In the genomic region with DNA sequence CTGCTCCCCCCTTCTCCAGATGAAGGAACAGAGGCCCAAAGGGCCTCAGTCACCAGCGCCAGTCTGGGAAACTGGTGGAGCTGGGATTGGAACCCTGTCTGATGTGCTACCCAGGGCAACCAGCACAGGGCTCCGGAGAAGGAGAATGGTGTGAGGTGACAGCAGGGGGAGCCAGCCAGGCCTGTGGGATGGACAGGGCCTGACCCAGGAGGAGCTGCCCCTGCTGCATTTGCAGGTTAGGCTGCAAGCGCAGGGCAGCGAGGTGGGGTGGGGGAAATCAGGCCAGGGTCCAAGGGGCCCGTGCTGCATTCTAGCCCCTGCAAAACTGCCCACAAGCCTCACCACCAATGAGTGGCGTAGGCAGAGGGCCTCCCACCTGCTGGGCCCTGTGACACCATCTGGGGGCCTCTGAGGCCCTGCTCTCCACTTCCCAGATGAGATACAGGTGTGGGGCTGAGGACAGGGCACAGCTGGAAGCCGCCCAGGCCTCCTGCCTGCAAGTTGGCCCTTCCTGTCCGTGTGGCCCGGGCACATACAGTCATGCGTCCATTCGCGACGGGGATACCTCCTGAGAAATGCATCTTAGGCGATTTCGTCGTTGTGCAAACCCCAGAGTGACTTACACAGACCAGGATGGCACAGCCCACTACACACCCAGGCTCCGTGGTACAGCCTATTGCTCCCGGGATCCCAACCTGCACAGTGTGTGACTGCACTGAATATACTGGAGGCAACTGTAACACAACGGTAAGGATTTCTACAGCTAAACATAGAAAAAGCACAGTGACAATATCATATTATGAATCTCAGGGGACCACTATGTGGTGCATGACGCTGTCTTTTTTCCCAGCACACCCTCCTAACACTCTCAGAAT, we compare ENCODE assay signal across 11 cellular contexts. TPM values are rescaled to one million over a fixed set of nuclear protein-coding genes. Genes with fewer than 3 reads are reported as not detected.
A peak's percentile ranks its signal among the peaks of the same experiment; 100 is the strongest.
DNase-seq lines count a peak whose midpoint lies in the region; ATAC-seq, FAIRE-seq and TF ChIP-seq lines count a peak whose summit lies in the region.
"Had no signal": no experiment of that assay in that cellular context is flagged by ENCODE, and none has a peak within 500 bp of the region (broad histone marks: within the 10 kb centered on the region; RNA-seq: fewer than 3 reads in every experiment).

No MANE protein-coding gene starts in this region.

- intact Hi-C loops in colonic mucosa (cut with DNase I): no loop called here

- no peak for TF ChIP-seq POLR2A in A549 (IDR thresholded peaks at IDR 0.05; ENCODE audit: low read length)

- DNase-seq in A549 (ENCODE audit: low read depth in 1 of 2, low spot score in 1 of 2): peak in 1 of 2 experiments; percentile 21
- peak; percentile 47 for DNase-seq in activated CD8-positive, alpha-beta memory T cell treated with anti-CD3 and anti-CD28 coated beads for 24 hours
- no peak for DNase-seq in immature natural killer cell
- DNase-seq in NCI-H2081 (lab: John Stamatoyannopoulos, UW): no peak
- DNase-seq in colonic mucosa: no peak
- no peak for DNase-seq in AG08395 (ENCODE audit: low spot score)
- DNase-seq: DMS53, gastrocnemius medialis, NCI-H446 treated with DMSO at 0.1 percent for 48 hours had no signal

- ATAC-seq in A549 (peak; percentile 48 to 85; a peak in 5 of 6 replicates), GM21619 (IDR thresholded peaks at IDR 0.05; ENCODE audit: unreplicated experiment) (peak; percentile 19), HG02973 (IDR thresholded peaks at IDR 0.05; ENCODE audit: unreplicated experiment) (no peak)
- ATAC-seq: gastrocnemius medialis had no signal

- H3K9me3 Mint-ChIP-seq in immature natural killer cell: no peaks in the 10 kb centered on the region

- H3K4me3 Mint-ChIP-seq in immature natural killer cell: peak overlapping the region in 1 of 5 donors; percentile 13

- H3K9me3 ChIP-seq in A549 (no peaks in the 10 kb centered on the region), colonic mucosa (no peaks in the 10 kb centered on the region)
- H3K9me3 ChIP-seq: gastrocnemius medialis had no signal

- H3K27ac ChIP-seq in A549 (peak overlapping the region in 1 of 2 experiments; percentile 18; a peak in 1 of 6 replicates), colonic mucosa (no peak overlapping the region)
- H3K27ac ChIP-seq: gastrocnemius medialis had no signal

- no peaks in the 10 kb centered on the region for H3K4me1 ChIP-seq in A549
- no peaks in the 10 kb centered on the region for H3K4me1 ChIP-seq in colonic mucosa
- H3K4me1 ChIP-seq: gastrocnemius medialis had no signal

- TF ChIP-seq RAD21 in A549 (conservative IDR thresholded peaks at IDR 0.05 in 1 of 2, IDR thresholded peaks at IDR 0.05 in 1 of 2): no peak

- H3K4me1 Mint-ChIP-seq in immature natural killer cell: peaks cover 20 to 47% of the 10 kb centered on the region in 2 donors

- H3K27me3 ChIP-seq in colonic mucosa: no peaks in the 10 kb centered on the region
- H3K27me3 ChIP-seq: gastrocnemius medialis had no signal

- CTCF ChIA-PET in A549 (lab: Yijun Ruan, JAX): interaction anchor here (0.9 to 2.1 kb wide), 9 partner anchors 11 to 235 kb away, joined by 3 to 8 read pairs (median 3); no protein-coding TSS in a partner anchor

- H3K27ac Mint-ChIP-seq in immature natural killer cell: peak overlapping the region in 4 of 6 donors; percentile 21 to 71 (median 29)

- no peak for TF ChIP-seq EP300 in A549 (IDR thresholded peaks at IDR 0.05)

- TF ChIP-seq CTCF in A549 (IDR thresholded peaks at IDR 0.05): no peak
- no peak for TF ChIP-seq CTCF in colonic mucosa (IDR thresholded peaks at IDR 0.05)

- no peak overlapping the region for H3K4me2 ChIP-seq in A549

- H3K4me3 ChIP-seq in A549 (no peak overlapping the region), colonic mucosa (no peak overlapping the region)
- H3K4me3 ChIP-seq: gastrocnemius medialis had no signal

- POLR2A ChIA-PET in A549 (lab: Yijun Ruan, JAX): no interaction called here

- H3K9ac ChIP-seq in colonic mucosa (ENCODE audit: low read depth in 2 of 2, low read length in 2 of 2): no peak overlapping the region

- no peaks in the 10 kb centered on the region for H3K36me3 ChIP-seq in colonic mucosa
- H3K36me3 ChIP-seq: gastrocnemius medialis had no signal

- 87% methylated on average over 19 of the region's 20 CpGs for WGBS in A549 (ENCODE audit: missing lambda C conversion rate)

- H3K27me3 Mint-ChIP-seq in immature natural killer cell (ENCODE audit: low read depth in 3 of 3): peaks cover 0 to 2% (median under 1%) of the 10 kb centered on the region in 3 donors

- FAIRE-seq in A549 (lab: Jason Lieb, UNC): no peak

- peaks cover 0 to 8% (median 3%) of the 10 kb centered on the region in 3 donors for H3K36me3 Mint-ChIP-seq in immature natural killer cell

TF ChIP-seq in A549, 52 proteins besides CTCF, POLR2A, EP300 and RAD21:
- 0 out of 3 replicates have a peak, but pooled peaks have one; percentile 6 for TF ChIP-seq SMC3 (IDR thresholded peaks at IDR 0.05)
- TF ChIP-seq, protein P1, sequence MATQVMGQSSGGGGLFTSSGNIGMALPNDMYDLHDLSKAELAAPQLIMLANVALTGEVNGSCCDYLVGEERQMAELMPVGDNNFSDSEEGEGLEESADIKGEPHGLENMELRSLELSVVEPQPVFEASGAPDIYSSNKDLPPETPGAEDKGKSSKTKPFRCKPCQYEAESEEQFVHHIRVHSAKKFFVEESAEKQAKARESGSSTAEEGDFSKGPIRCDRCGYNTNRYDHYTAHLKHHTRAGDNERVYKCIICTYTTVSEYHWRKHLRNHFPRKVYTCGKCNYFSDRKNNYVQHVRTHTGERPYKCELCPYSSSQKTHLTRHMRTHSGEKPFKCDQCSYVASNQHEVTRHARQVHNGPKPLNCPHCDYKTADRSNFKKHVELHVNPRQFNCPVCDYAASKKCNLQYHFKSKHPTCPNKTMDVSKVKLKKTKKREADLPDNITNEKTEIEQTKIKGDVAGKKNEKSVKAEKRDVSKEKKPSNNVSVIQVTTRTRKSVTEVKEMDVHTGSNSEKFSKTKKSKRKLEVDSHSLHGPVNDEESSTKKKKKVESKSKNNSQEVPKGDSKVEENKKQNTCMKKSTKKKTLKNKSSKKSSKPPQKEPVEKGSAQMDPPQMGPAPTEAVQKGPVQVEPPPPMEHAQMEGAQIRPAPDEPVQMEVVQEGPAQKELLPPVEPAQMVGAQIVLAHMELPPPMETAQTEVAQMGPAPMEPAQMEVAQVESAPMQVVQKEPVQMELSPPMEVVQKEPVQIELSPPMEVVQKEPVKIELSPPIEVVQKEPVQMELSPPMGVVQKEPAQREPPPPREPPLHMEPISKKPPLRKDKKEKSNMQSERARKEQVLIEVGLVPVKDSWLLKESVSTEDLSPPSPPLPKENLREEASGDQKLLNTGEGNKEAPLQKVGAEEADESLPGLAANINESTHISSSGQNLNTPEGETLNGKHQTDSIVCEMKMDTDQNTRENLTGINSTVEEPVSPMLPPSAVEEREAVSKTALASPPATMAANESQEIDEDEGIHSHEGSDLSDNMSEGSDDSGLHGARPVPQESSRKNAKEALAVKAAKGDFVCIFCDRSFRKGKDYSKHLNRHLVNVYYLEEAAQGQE (IDR thresholded peaks at IDR 0.05): no peak

RNA-seq across cellular contexts. Expression of a gene that starts 45.2 kb away (rescaled TPM):
- polyA plus RNA-seq in A549 (2011; rRNA removed) (3.5 and 4.2 TPM in 2 replicates), A549 (2017; fragmentation: RNase III; extraction: RNeasy Plus Mini Kit Qiagen cat#74134 plus additional on column Dnase treatment) (1.6 to 2.5 TPM (median 1.7 TPM) in 3 replicates), immature natural killer cell (10 to 100 TPM in 1 of 3 donors, 1 to 10 TPM in 2; 4.4 to 11.6 (median 5.6) TPM)
- 5.7 and 9.7 TPM in 2 replicates for polyA plus RNA-seq in A549 (2012; cell fraction: cytosol; rRNA removed)
- polyA plus RNA-seq in A549 (2012; cell fraction: nucleus; rRNA removed): 8.2 and 10.4 TPM in 2 replicates
- 5.3 and 6.4 TPM in 2 replicates for polyA minus RNA-seq in A549 (2011; rRNA and poly(A)+ RNA removed)
- 1 to 10 TPM; 1.0 to 1.9 TPM for total RNA-seq in colonic mucosa
